ENCODE assay signal across 8 cellular contexts in genomic region chr10:13349776-13350274, GRCh38. TPM values are rescaled to one million over a fixed set of nuclear protein-coding genes. Genes with fewer than 3 reads are reported as not detected.
DNase-seq lines count a peak whose midpoint lies in the region; ATAC-seq, FAIRE-seq and TF ChIP-seq lines count a peak whose summit lies in the region.

No MANE protein-coding gene starts in this region.

- no peak for FAIRE-seq in keratinocyte (lab: Jason Lieb, UNC)

- dilution Hi-C loops in mammary epithelial cell (cut with HindIII; ENCODE audit: low sequenced_read_pairs) (no loop called here), keratinocyte (cut with MboI; ENCODE audit: extremely low pct_ligation_motif_present, low sequenced_read_pairs) (no loop called here)

- peaks cover 1% of the 10 kb centered on the region; the same call in 1 of the 2 replicates for H3K36me3 ChIP-seq in H7 (replicated peaks; ENCODE audit: control insufficient read depth, insufficient read depth, low read length)
- H3K36me3 ChIP-seq in SJCRH30: no peaks in the 10 kb centered on the region; the same call in 1 of the 2 replicates
- no peaks in the 10 kb centered on the region for H3K36me3 ChIP-seq in mammary epithelial cell (ENCODE audit: insufficient read depth, low read length)
- peaks cover 0 to 3% of the 10 kb centered on the region in 2 experiments for H3K36me3 ChIP-seq in keratinocyte (ENCODE audit: control insufficient read depth in 2 of 2, extremely low read depth in 1 of 2, insufficient read depth in 2 of 2, low read length in 2 of 2)

- no peak for ATAC-seq in HG03175 (IDR thresholded peaks at IDR 0.05; ENCODE audit: unreplicated experiment)

- CTCF ChIA-PET in mammary epithelial cell (lab: Charles Lee; ENCODE audit: low non-redundant PET): no interaction called here

- H3K9ac ChIP-seq in mammary epithelial cell (ENCODE audit: insufficient read depth, low read length): no peak overlapping the region
- H3K9ac ChIP-seq in keratinocyte (ENCODE audit: control insufficient read depth, extremely low read depth, insufficient read depth, low read length): no peak overlapping the region

- H3K79me2 ChIP-seq in mammary epithelial cell (ENCODE audit: insufficient read depth, low read length): peaks cover 26% of the 10 kb centered on the region
- peaks cover 21% of the 10 kb centered on the region for H3K79me2 ChIP-seq in keratinocyte (ENCODE audit: control insufficient read depth, insufficient read depth, low read length)

- H3K27ac ChIP-seq in SJCRH30 (no peak overlapping the region; the same call in 1 of the 2 replicates), mammary epithelial cell (ENCODE audit: insufficient read depth, low read depth, low read length) (no peak overlapping the region), keratinocyte (ENCODE audit: control insufficient read depth, insufficient read depth, low read length) (no peak overlapping the region)

- H3K27me3 ChIP-seq in H7 (ENCODE audit: control insufficient read depth, insufficient read depth, low read length): no peaks in the 10 kb centered on the region
- no peaks in the 10 kb centered on the region for H3K27me3 ChIP-seq in SJCRH30
- no peaks in the 10 kb centered on the region for H3K27me3 ChIP-seq in mammary epithelial cell (ENCODE audit: insufficient read depth, low read length)
- H3K27me3 ChIP-seq in keratinocyte (ENCODE audit: control insufficient read depth, extremely low read depth, insufficient read depth, low read length): peaks cover 18% of the 10 kb centered on the region

- peaks cover 8% of the 10 kb centered on the region; the same call in 1 of the 2 replicates for H3K4me1 ChIP-seq in SJCRH30
- H3K4me1 ChIP-seq in mammary epithelial cell (ENCODE audit: insufficient read depth, low read length): peaks cover 18% of the 10 kb centered on the region
- H3K4me1 ChIP-seq in keratinocyte (ENCODE audit: control insufficient read depth, extremely low read depth, insufficient read depth, low read length): peaks cover 10% of the 10 kb centered on the region

- peaks cover 2% of the 10 kb centered on the region for H3K9me1 ChIP-seq in keratinocyte (ENCODE audit: control insufficient read depth, extremely low read depth, insufficient read depth, low read length)

- 2% methylated on average over 16 of the region's 18 CpGs for WGBS in mammary epithelial cell (ENCODE audit: low coverage, missing lambda C conversion rate)

- no peaks in the 10 kb centered on the region for H3K9me3 ChIP-seq in SJCRH30 (replicated peaks)
- no peaks in the 10 kb centered on the region for H3K9me3 ChIP-seq in mammary epithelial cell (replicated peaks; ENCODE audit: insufficient read depth, low read length)
- no peaks in the 10 kb centered on the region for H3K9me3 ChIP-seq in keratinocyte (ENCODE audit: control insufficient read depth, low read depth, low read length)

- H4K20me1 ChIP-seq in mammary epithelial cell (ENCODE audit: insufficient read depth, low read length): no peaks in the 10 kb centered on the region
- H4K20me1 ChIP-seq in keratinocyte (ENCODE audit: control insufficient read depth, extremely low read depth, insufficient read depth, low read length): no peaks in the 10 kb centered on the region

- intact Hi-C loops in mammary epithelial cell (cut with micrococcal nuclease): loop anchor here (5.0 kb wide), 1 partner anchor 1737 kb away; the partner anchor contains the start of gene ACBD7

- H3K4me2 ChIP-seq in mammary epithelial cell (ENCODE audit: insufficient read depth, low read depth, low read length) (peak overlapping the region; percentile 96), keratinocyte (ENCODE audit: control insufficient read depth, extremely low read depth, insufficient read depth, low read depth, low read length) (peak overlapping the region; percentile 96)

- in situ Hi-C loops in mammary epithelial cell (cut with MboI; ENCODE audit: low sequenced_read_pairs in 2 of 2): loop anchor here in 1 of 2 donors (25.0 kb wide), 1 partner anchor 187 kb away; the partner anchor contains the start of gene BEND7

- BruUV-seq in mammary epithelial cell (replicated peaks; lab: Mats Ljungman, UMichigan): no TSS peak

- DNase-seq in H7: peak; percentile 80
- peak; percentile 38 to 55 for DNase-seq in SJCRH30
- DNase-seq in mammary epithelial cell: peak; percentile 41
- no peak for DNase-seq in keratinocyte (ENCODE audit: low read depth, low spot score)
- peak; percentile 29 to 49 for DNase-seq in stimulated activated CD4-positive, alpha-beta T cell treated with anti-CD3 and anti-CD28 coated beads, Interleukin-2, amount 100 ng/mL, for 24 hours
- DNase-seq in NCI-H1092 (lab: John Stamatoyannopoulos, UW): no peak
- no peak for DNase-seq in T-helper 9 cell

- TF ChIP-seq CTCF in mammary epithelial cell (conservative IDR thresholded peaks at IDR 0.05 in 1 of 2, IDR thresholded peaks at IDR 0.05 in 1 of 2; ENCODE audit: extremely low read depth in 1 of 2, insufficient read depth in 1 of 2, low read depth in 1 of 2, low read length in 2 of 2) (no peak), keratinocyte (optimal IDR thresholded peaks at IDR 0.05 in 1 of 3, IDR thresholded peaks at IDR 0.05 in 1 of 3, conservative IDR thresholded peaks at IDR 0.05 in 1 of 3; ENCODE audit: extremely low read depth in 1 of 3, insufficient read depth in 2 of 3, low read length in 3 of 3) (no peak)

- H2AFZ ChIP-seq in mammary epithelial cell (ENCODE audit: low read depth, low read length) (peak overlapping the region; percentile 89), keratinocyte (ENCODE audit: control insufficient read depth, low read length) (peak overlapping the region; percentile 4)

- H3K4me3 ChIP-seq in H7 (ENCODE audit: insufficient read depth, low read depth, low read length): peak overlapping the region; percentile 35
- H3K4me3 ChIP-seq in SJCRH30: peak overlapping the region; percentile 72
- peak overlapping the region; percentile 35 to 69 (median 41) for H3K4me3 ChIP-seq in mammary epithelial cell (replicated peaks in 1 of 3; ENCODE audit: insufficient read depth in 1 of 3, low read depth in 2 of 3, low read length in 3 of 3)
- H3K4me3 ChIP-seq in keratinocyte (ENCODE audit: control insufficient read depth in 2 of 3, extremely low read depth in 1 of 3, insufficient read depth in 2 of 3, low read depth in 1 of 3, low read length in 3 of 3): peak overlapping the region; percentile 2 to 89 (median 76)

RNA-seq across cellular contexts. Expression of gene SEPHS1, which starts 1.7 kb away (rescaled TPM):
- total RNA-seq in H7 (2014; rRNA removed; shearing (Covaris generic)): 338 and 341 TPM in 2 replicates
- 106 and 109 TPM in 2 replicates for total RNA-seq in SJCRH30 (2014; rRNA removed; shearing (Covaris generic))
- total RNA-seq in mammary epithelial cell: 10 to 100 TPM; 30.2 to 34.6 TPM
- 55.9 TPM for polyA plus RNA-seq in mammary epithelial cell
- polyA minus RNA-seq in mammary epithelial cell: 143 TPM
- 41.4 to 65.4 TPM (median 48.2 TPM) in 3 replicates for polyA plus RNA-seq in keratinocyte
- 27.7 TPM for polyA plus RNA-seq in keratinocyte (2011; ENCODE audit: low read depth)
- 26.8 and 38.6 TPM in 2 replicates for polyA plus RNA-seq in keratinocyte (2011; cell fraction: cytosol; rRNA removed)
- 28.6 and 35.6 TPM in 2 replicates for polyA plus RNA-seq in keratinocyte (2011; cell fraction: nucleus; rRNA removed)
- polyA plus RNA-seq in keratinocyte (2012; ENCODE audit: low replicate concordance): 16.8 and 37.1 TPM in 2 replicates
- 18.8 to 54.0 TPM (median 35.2 TPM) in 3 replicates for polyA minus RNA-seq in keratinocyte
- 16.1 TPM for polyA minus RNA-seq in keratinocyte (2011; cell fraction: cytosol; rRNA and poly(A)+ RNA removed)
- polyA minus RNA-seq in keratinocyte (2011; cell fraction: nucleus; rRNA and poly(A)+ RNA removed): 11.1 and 22.8 TPM in 2 replicates

RNA-seq across cellular contexts. Expression of gene PHYH, which starts 50.0 kb away (rescaled TPM):
- total RNA-seq in H7 (2014; rRNA removed; shearing (Covaris generic)): 12.2 and 14.8 TPM in 2 replicates
- total RNA-seq in SJCRH30 (2014; rRNA removed; shearing (Covaris generic)): 12.8 and 14.1 TPM in 2 replicates
- 10 to 100 TPM; 16.1 to 19.5 TPM for total RNA-seq in mammary epithelial cell
- 15.3 TPM for polyA plus RNA-seq in mammary epithelial cell
- 12.4 TPM for polyA minus RNA-seq in mammary epithelial cell
- polyA plus RNA-seq in keratinocyte: 10.9 to 11.5 TPM (median 10.9 TPM) in 3 replicates
- polyA plus RNA-seq in keratinocyte (2011; ENCODE audit: low read depth): 2.4 TPM
- 13.2 and 20.6 TPM in 2 replicates for polyA plus RNA-seq in keratinocyte (2011; cell fraction: cytosol; rRNA removed)
- polyA plus RNA-seq in keratinocyte (2011; cell fraction: nucleus; rRNA removed): 9.0 and 9.8 TPM in 2 replicates
- 9.7 and 12.3 TPM in 2 replicates for polyA plus RNA-seq in keratinocyte (2012; ENCODE audit: low replicate concordance)
- 2.7 to 5.3 TPM (median 4.4 TPM) in 3 replicates for polyA minus RNA-seq in keratinocyte
- 2.5 TPM for polyA minus RNA-seq in keratinocyte (2011; cell fraction: cytosol; rRNA and poly(A)+ RNA removed)
- 1.3 and 1.8 TPM in 2 replicates for polyA minus RNA-seq in keratinocyte (2011; cell fraction: nucleus; rRNA and poly(A)+ RNA removed)

Comparison
In these comparisons a context has a peak if more than half of its experiments do, and no peak if none do; other contexts are left out.
1. DNase-seq: peak in H7 (single experiment), SJCRH30 (2 of 2), mammary epithelial cell (single experiment) and stimulated activated CD4-positive, alpha-beta T cell treated with anti-CD3 and anti-CD28 coated beads, Interleukin-2, amount 100 ng/mL, for 24 hours (2 of 2); none in keratinocyte (single experiment), NCI-H1092 (single experiment) and T-helper 9 cell (single experiment).
2. Peak in every context shown above with its lines, with median percentiles within 50 percentile points of each other: H3K4me3 ChIP-seq.